Comparison of ENCODE assay signal across 12 cellular contexts in the genomic region with DNA sequence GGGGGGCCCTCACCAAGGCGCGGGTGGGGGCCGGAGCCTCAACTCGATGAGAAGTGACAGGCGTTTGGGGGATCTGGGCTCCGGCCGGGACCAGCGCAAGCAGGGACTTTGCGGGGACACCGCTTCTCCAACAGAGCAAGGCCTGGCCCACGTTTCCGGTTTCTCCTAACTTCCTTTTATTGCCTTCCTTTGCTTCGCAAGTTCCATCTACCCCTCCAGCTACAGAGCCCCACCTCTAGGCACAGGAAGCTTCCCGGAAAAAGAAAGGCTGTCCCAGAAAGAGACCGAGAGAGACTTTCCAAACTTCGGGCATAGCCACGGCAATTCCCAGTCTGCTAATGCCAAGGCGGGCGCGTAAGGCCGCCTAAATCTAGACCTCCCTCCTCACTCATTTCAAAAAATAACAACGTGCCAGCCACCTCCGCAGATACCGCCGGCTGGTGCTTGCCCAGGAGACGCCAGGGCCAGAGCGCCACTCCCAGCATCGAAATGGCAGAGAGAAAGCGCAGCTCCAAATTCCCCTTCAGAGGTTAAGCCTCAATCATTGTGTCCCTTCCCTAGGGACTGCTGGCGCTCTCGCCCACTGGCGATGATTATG. TPM values are rescaled to one million over a fixed set of nuclear protein-coding genes. Genes with fewer than 3 reads are reported as not detected.
DNase-seq lines count a peak whose midpoint lies in the region; ATAC-seq, FAIRE-seq and TF ChIP-seq lines count a peak whose summit lies in the region.
"Had no signal": no experiment of that assay in that cellular context is flagged by ENCODE, and none has a peak within 500 bp of the region (broad histone marks: within the 10 kb centered on the region; RNA-seq: fewer than 3 reads in every experiment).

No MANE protein-coding gene starts in this region.

- no peak overlapping the region for H3K9ac ChIP-seq in kidney (ENCODE audit: low read length in 2 of 2)

- no peaks in the 10 kb centered on the region for H3K27me3 ChIP-seq in right cardiac atrium (ENCODE audit: control insufficient read depth, insufficient read depth)

- DNase-seq in right cardiac atrium (no peak), cardiac septum (ENCODE audit: low spot score) (no peak), kidney (peak; percentile 59), AG08395 (ENCODE audit: low spot score) (no peak), cerebellum (ENCODE audit: low spot score) (no peak)
- no peak for DNase-seq in activated T-helper 1 cell treated with anti-CD3 and anti-CD28 coated beads, Interleukin-12 subunit alpha, Interleukin-12 subunit beta, Interleukin-2, Interleukin-4 antibody, amounts not matched to agents 30 ng/mL and 10 ng/mL and 1 ng/mL, durations not matched to agents 14 hours and 24 hours and 36 hours (ENCODE audit: low spot score)
- DNase-seq: NCI-H69, transverse colon had no signal

- H3K27ac ChIP-seq in right cardiac atrium (ENCODE audit: low read length) (no peak overlapping the region), kidney (ENCODE audit: low read depth in 2 of 2, low read length in 2 of 2) (no peak overlapping the region)
- H3K27ac ChIP-seq: skin epidermis, transverse colon had no signal

- H3K27ac Mint-ChIP-seq in activated T-helper 1 cell treated with anti-CD3 and anti-CD28 coated beads, Interleukin-12 subunit alpha, Interleukin-12 subunit beta, Interleukin-2, Interleukin-4 antibody, amounts not matched to agents 30 ng/mL and 10 ng/mL and 1 ng/mL, durations not matched to agents 14 hours and 24 hours and 36 hours: peak overlapping the region; percentile 81

- peaks cover 91% of the 10 kb centered on the region for H3K27me3 Mint-ChIP-seq in activated T-helper 1 cell treated with anti-CD3 and anti-CD28 coated beads, Interleukin-12 subunit alpha, Interleukin-12 subunit beta, Interleukin-2, Interleukin-4 antibody, amounts not matched to agents 30 ng/mL and 10 ng/mL and 1 ng/mL, durations not matched to agents 14 hours and 24 hours and 36 hours (ENCODE audit: insufficient read depth)

- ATAC-seq in right cardiac atrium (no peak), GM19324 (IDR thresholded peaks at IDR 0.05; ENCODE audit: low FRiP score, unreplicated experiment) (no peak), HG02571 (IDR thresholded peaks at IDR 0.05; ENCODE audit: unreplicated experiment) (no peak)

- no peaks in the 10 kb centered on the region for H3K9me3 Mint-ChIP-seq in activated T-helper 1 cell treated with anti-CD3 and anti-CD28 coated beads, Interleukin-12 subunit alpha, Interleukin-12 subunit beta, Interleukin-2, Interleukin-4 antibody, amounts not matched to agents 30 ng/mL and 10 ng/mL and 1 ng/mL, durations not matched to agents 14 hours and 24 hours and 36 hours

- peaks cover 12% of the 10 kb centered on the region for H3K36me3 Mint-ChIP-seq in activated T-helper 1 cell treated with anti-CD3 and anti-CD28 coated beads, Interleukin-12 subunit alpha, Interleukin-12 subunit beta, Interleukin-2, Interleukin-4 antibody, amounts not matched to agents 30 ng/mL and 10 ng/mL and 1 ng/mL, durations not matched to agents 14 hours and 24 hours and 36 hours (ENCODE audit: low read depth)

- H3K4me1 Mint-ChIP-seq in activated T-helper 1 cell treated with anti-CD3 and anti-CD28 coated beads, Interleukin-12 subunit alpha, Interleukin-12 subunit beta, Interleukin-2, Interleukin-4 antibody, amounts not matched to agents 30 ng/mL and 10 ng/mL and 1 ng/mL, durations not matched to agents 14 hours and 24 hours and 36 hours (ENCODE audit: low read depth): peaks cover 29% of the 10 kb centered on the region

- no peak for FAIRE-seq in kidney (lab: Jason Lieb, UNC)
- FAIRE-seq: GM19239 had no signal

- TF ChIP-seq CTCF in kidney (IDR thresholded peaks at IDR 0.05; ENCODE audit: borderline replicate concordance, extremely low read depth, insufficient read depth): no peak

- H3K4me1 ChIP-seq in right cardiac atrium (ENCODE audit: control insufficient read depth, insufficient read depth, low read length) (no peaks in the 10 kb centered on the region), kidney (ENCODE audit: control insufficient read depth in 1 of 2, insufficient read depth in 1 of 2, low read depth in 1 of 2, low read length in 2 of 2) (peaks cover 4 to 5% of the 10 kb centered on the region in 2 donors)

- H3K4me3 ChIP-seq in right cardiac atrium (ENCODE audit: low read length) (peak overlapping the region; percentile 13), kidney (ENCODE audit: low read length in 2 of 2) (no peak overlapping the region)

- WGBS in right cardiac atrium: 4% methylated on average over 32 of the region's 32 CpGs

- intact Hi-C loops in right cardiac atrium (cut with DNase I): no loop called here
- intact Hi-C loops in cardiac septum (cut with DNase I): no loop called here
- intact Hi-C loops in activated T-helper 1 cell treated with anti-CD3 and anti-CD28 coated beads, Interleukin-12 subunit alpha, Interleukin-12 subunit beta, Interleukin-2, Interleukin-4 antibody, amounts not matched to agents 30 ng/mL and 10 ng/mL and 1 ng/mL, durations not matched to agents 14 hours and 24 hours and 36 hours (cut with micrococcal nuclease): loop anchor here (5.0 kb wide), 1 partner anchor 407 kb away; no protein-coding TSS in a partner anchor
- intact Hi-C loops in kidney (cut with DNase I): no loop called here

- H3K4me3 Mint-ChIP-seq in activated T-helper 1 cell treated with anti-CD3 and anti-CD28 coated beads, Interleukin-12 subunit alpha, Interleukin-12 subunit beta, Interleukin-2, Interleukin-4 antibody, amounts not matched to agents 30 ng/mL and 10 ng/mL and 1 ng/mL, durations not matched to agents 14 hours and 24 hours and 36 hours: peak overlapping the region; percentile 37

- no peaks in the 10 kb centered on the region for H3K36me3 ChIP-seq in kidney (ENCODE audit: control insufficient read depth in 1 of 2, insufficient read depth in 2 of 2, low read length in 2 of 2)
- H3K36me3 ChIP-seq: transverse colon had no signal

- H3K9me3 ChIP-seq in right cardiac atrium (ENCODE audit: control insufficient read depth, low read length) (no peaks in the 10 kb centered on the region), kidney (ENCODE audit: control insufficient read depth in 1 of 2, low read length in 2 of 2) (peaks cover 0 to 3% of the 10 kb centered on the region in 2 donors)
- H3K9me3 ChIP-seq: transverse colon had no signal

RNA-seq across cellular contexts. Expression of gene PAX6, which starts 6.6 kb away (rescaled TPM):
- not detected for total RNA-seq in right cardiac atrium
- 0.02 TPM for polyA plus RNA-seq in right cardiac atrium
- total RNA-seq in cardiac septum: 0.46 TPM
- total RNA-seq in activated T-helper 1 cell treated with anti-CD3 and anti-CD28 coated beads, Interleukin-12 subunit alpha, Interleukin-12 subunit beta, Interleukin-2, Interleukin-4 antibody, amounts not matched to agents 30 ng/mL and 10 ng/mL and 1 ng/mL, durations not matched to agents 14 hours and 24 hours and 36 hours: not detected in 2 replicates
- total RNA-seq in kidney: not detected
- polyA plus RNA-seq in kidney (ENCODE audit: insufficient read depth, low read depth, low replicate concordance): not detected
- total RNA-seq in cerebellum: 165 TPM

Comparison
In these comparisons a context has a peak if more than half of its experiments do, and no peak if none do; other contexts are left out.
1. RNA of gene PAX6, which starts 6.6 kb away (total RNA-seq): 165 TPM in cerebellum (single experiment); 0.46 TPM in cardiac septum (single experiment), not detected in right cardiac atrium, not detected in activated T-helper 1 cell treated with anti-CD3 and anti-CD28 coated beads, Interleukin-12 subunit alpha, Interleukin-12 subunit beta, Interleukin-2, Interleukin-4 antibody, amounts not matched to agents 30 ng/mL and 10 ng/mL and 1 ng/mL, durations not matched to agents 14 hours and 24 hours and 36 hours and not detected in kidney (single experiment); every median in the first group is over 100 times any median in the second.